ENCODE assay signal across 1 cellular context in the genomic region with DNA sequence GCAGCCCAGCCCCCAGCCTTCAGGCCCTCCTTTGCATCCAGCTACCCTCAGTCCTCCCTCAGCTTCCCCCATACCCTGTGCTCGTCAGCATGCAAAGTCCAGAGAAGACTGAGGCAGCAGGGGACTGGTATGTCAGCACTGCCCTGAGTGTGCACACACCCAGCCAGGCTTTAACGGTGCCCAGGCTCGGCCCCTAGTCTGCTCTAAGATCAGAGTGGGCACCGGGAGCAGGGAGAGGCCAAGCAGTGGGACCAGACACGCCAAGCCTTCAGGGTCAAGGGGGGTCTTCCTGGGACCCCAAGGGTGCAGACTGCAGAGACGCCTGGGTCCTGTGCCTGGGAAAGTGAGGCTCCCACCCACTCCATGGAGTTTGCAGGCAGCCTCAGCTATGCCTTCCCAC.
TF ChIP-seq lines count a peak whose summit lies in the region.

No MANE protein-coding gene starts in this region.

TF ChIP-seq in H1, 55 proteins besides CTCF, POLR2A, EP300 and RAD21:
- TF ChIP-seq RXRA (IDR thresholded peaks at IDR 0.05; ENCODE audit: insufficient read depth, low read depth, low read length) = no peak
- TF ChIP-seq CBX5 (IDR thresholded peaks at IDR 0.05; ENCODE audit: low read depth, low read length) = no peak
- TF ChIP-seq NANOG (IDR thresholded peaks at IDR 0.05; ENCODE audit: insufficient read depth, low read depth, low read length, poor library complexity, severe bottlenecking) = no peak
- no peak for TF ChIP-seq SP4 (IDR thresholded peaks at IDR 0.05; ENCODE audit: low read length)
- TF ChIP-seq CTBP2 (IDR thresholded peaks at IDR 0.05; ENCODE audit: borderline replicate concordance, insufficient read depth, insufficient read length, low read length) = no peak
- TF ChIP-seq SIN3A (conservative IDR thresholded peaks at IDR 0.05 in 1 of 2, IDR thresholded peaks at IDR 0.05 in 1 of 2; ENCODE audit: low read depth in 1 of 2, low read length in 2 of 2) = no peak
- TF ChIP-seq CEBPB (IDR thresholded peaks at IDR 0.05; ENCODE audit: low read depth, low read length) = no peak
- TF ChIP-seq CHD2 (IDR thresholded peaks at IDR 0.05; ENCODE audit: low read length) = no peak
- no peak for TF ChIP-seq SIX5 (IDR thresholded peaks at IDR 0.05; ENCODE audit: low read depth, low read length)
